16 cellular contexts compared by ENCODE assay signal in the genomic region with DNA sequence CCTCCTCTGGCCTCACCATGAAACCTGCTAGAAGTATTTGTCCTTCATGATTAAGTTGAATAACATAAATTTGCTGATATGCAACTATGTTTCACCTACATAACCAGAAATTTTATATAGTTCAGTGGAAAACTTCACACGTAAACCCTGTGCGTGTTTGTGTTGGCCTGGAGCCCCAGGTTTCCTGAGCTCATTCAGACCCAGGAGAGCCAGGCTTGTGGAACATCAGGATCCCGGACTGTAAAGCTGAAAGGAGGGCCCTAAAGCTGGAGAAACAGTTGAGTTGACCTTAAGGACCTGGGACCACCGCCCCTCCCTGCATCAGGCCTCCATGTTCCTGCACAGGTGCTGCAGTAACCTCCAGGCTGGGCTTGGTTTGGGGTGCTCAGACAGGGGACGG. TPM values are rescaled to one million over a fixed set of nuclear protein-coding genes. Genes with fewer than 3 reads are reported as not detected.
"Had no signal": no experiment of that assay in that cellular context is flagged by ENCODE, and none has a peak within 500 bp of the region (broad histone marks: within the 10 kb centered on the region; RNA-seq: fewer than 3 reads in every experiment).

No MANE protein-coding gene starts in this region.

- H3K9me3 ChIP-seq: gastrocnemius medialis, heart left ventricle, sigmoid colon, spleen, thoracic aorta had no signal

- DNase-seq: activated CD4-positive, alpha-beta T cell treated with anti-CD3 and anti-CD28 coated beads for 4 hours; activated CD8-positive, alpha-beta T cell treated with anti-CD3 and anti-CD28 coated beads, Interleukin-2, amount 10 ng/mL, durations not matched to agents 7 days and 5 days; activated naive CD8-positive, alpha-beta T cell treated with anti-CD3 and anti-CD28 coated beads for 36 hours; gastrocnemius medialis; natural killer cell; sigmoid colon; spleen had no signal

- H3K27ac ChIP-seq: gastrocnemius medialis, spleen, thoracic aorta had no signal

- H3K4me1 ChIP-seq: gastrocnemius medialis had no signal

- H3K4me3 ChIP-seq: gastrocnemius medialis, heart left ventricle, sigmoid colon, spleen, thoracic aorta had no signal

- H3K36me3 ChIP-seq: gastrocnemius medialis, heart left ventricle, sigmoid colon, spleen, thoracic aorta had no signal

RNA-seq across cellular contexts. Expression of a gene that starts 3.1 kb away (rescaled TPM):
- total RNA-seq: activated CD8-positive, alpha-beta T cell treated with anti-CD3 and anti-CD28 coated beads, Interleukin-2, amount 10 ng/mL, durations not matched to agents 7 days and 5 days; activated naive CD8-positive, alpha-beta T cell treated with anti-CD3 and anti-CD28 coated beads for 36 hours; activated T-helper 1 cell treated with anti-CD3 and anti-CD28 coated beads, Interleukin-12 subunit alpha, Interleukin-12 subunit beta, Interleukin-2, Interleukin-4 antibody, amounts not matched to agents 30 ng/mL and 10 ng/mL and 1 ng/mL, durations not matched to agents 14 hours and 24 hours and 36 hours; epithelial cell of proximal tubule; gastrocnemius medialis; heart left ventricle; lung microvascular endothelial cell; mucosa of gallbladder; natural killer cell; progenitor cell of endocrine pancreas; sigmoid colon; spleen; T-helper 17 cell; thoracic aorta; urinary bladder had no signal
- polyA plus RNA-seq: heart left ventricle, sigmoid colon, spleen, urinary bladder had no signal
